Comparison of ENCODE assay signal across 8 cellular contexts in genomic region chr2:64404002-64404731, GRCh38. TPM values are rescaled to one million over a fixed set of nuclear protein-coding genes. Genes with fewer than 3 reads are reported as not detected.
DNase-seq lines count a peak whose midpoint lies in the region; ATAC-seq and TF ChIP-seq lines count a peak whose summit lies in the region.

No MANE protein-coding gene starts in this region.

- intact Hi-C loops in dorsolateral prefrontal cortex (cut with DNase I) = no loop called here
- intact Hi-C loops in thyroid gland (cut with DNase I) = no loop called here

- TF ChIP-seq CTCF in AG10803 (conservative IDR thresholded peaks at IDR 0.05; ENCODE audit: low read length) (no peak), dorsolateral prefrontal cortex (IDR thresholded peaks at IDR 0.05 in 54 of 56, conservative IDR thresholded peaks at IDR 0.05 in 2 of 56; ENCODE audit: low read depth in 1 of 56, partially characterized antibody in 56 of 56) (peak in 1 of 56 donors; percentile 11), lung (IDR thresholded peaks at IDR 0.05; ENCODE audit: control extremely low read depth, extremely low read depth) (no peak), thyroid gland (IDR thresholded peaks at IDR 0.05) (no peak)

- peaks cover 4% of the 10 kb centered on the region for H3K27me3 Mint-ChIP-seq in activated naive CD8-positive, alpha-beta T cell treated with anti-CD3 and anti-CD28 coated beads, Interleukin-2, amount 50 U/mL, for 24 hours

- H3K4me3 ChIP-seq in AG10803 (ENCODE audit: low read length) = no peak overlapping the region
- H3K4me3 ChIP-seq in dorsolateral prefrontal cortex = peak overlapping the region in 32 of 59 donors; percentile 4 to 43 (median 16)
- H3K4me3 ChIP-seq in lung = no peak overlapping the region
- no peak overlapping the region for H3K4me3 ChIP-seq in thyroid gland (replicated peaks in 1 of 3)

- peak; percentile 55 for ATAC-seq in lung (ENCODE audit: insufficient read depth, low FRiP score)
- ATAC-seq in GM21447 (IDR thresholded peaks at IDR 0.05; ENCODE audit: unreplicated experiment) = no peak
- no peak for ATAC-seq in GM21381 (IDR thresholded peaks at IDR 0.05; ENCODE audit: unreplicated experiment)
- no peak for ATAC-seq in activated naive CD8-positive, alpha-beta T cell treated with anti-CD3 and anti-CD28 coated beads, Interleukin-2, amount 50 U/mL, for 24 hours

- WGBS in lung, 2 donors = 14 to 37% methylated on average over 9 of the region's 9 CpGs
- 2 to 17% methylated on average over 9 of the region's 9 CpGs for WGBS in thyroid gland, 2 donors

- H3K27me3 ChIP-seq in dorsolateral prefrontal cortex = no peaks in the 10 kb centered on the region
- H3K27me3 ChIP-seq in lung (ENCODE audit: control insufficient read depth, insufficient read depth) = no peaks in the 10 kb centered on the region
- no peaks in the 10 kb centered on the region for H3K27me3 ChIP-seq in thyroid gland

- no peak overlapping the region for H3K4me3 Mint-ChIP-seq in activated naive CD8-positive, alpha-beta T cell treated with anti-CD3 and anti-CD28 coated beads, Interleukin-2, amount 50 U/mL, for 24 hours

- no peak for TF ChIP-seq POLR2A in thyroid gland (IDR thresholded peaks at IDR 0.05)

- no peak overlapping the region for H3K27ac Mint-ChIP-seq in activated naive CD8-positive, alpha-beta T cell treated with anti-CD3 and anti-CD28 coated beads, Interleukin-2, amount 50 U/mL, for 24 hours

- H3K36me3 ChIP-seq in lung (ENCODE audit: control insufficient read depth in 2 of 2, insufficient read depth in 2 of 2, low read length in 2 of 2) = no peaks in the 10 kb centered on the region
- no peaks in the 10 kb centered on the region for H3K36me3 ChIP-seq in thyroid gland

- peak overlapping the region; percentile 4 to 88 (median 72) for H3K27ac ChIP-seq in dorsolateral prefrontal cortex
- H3K27ac ChIP-seq in lung (ENCODE audit: low read depth in 1 of 2, low read length in 1 of 2) = peak overlapping the region; percentile 49 to 85
- peak overlapping the region; percentile 74 to 78 (median 75) for H3K27ac ChIP-seq in thyroid gland

- no peaks in the 10 kb centered on the region for H3K9me3 ChIP-seq in lung (ENCODE audit: control insufficient read depth in 2 of 2, insufficient read depth in 1 of 2, low read length in 1 of 2)
- no peaks in the 10 kb centered on the region for H3K9me3 ChIP-seq in thyroid gland

- H3K9me3 Mint-ChIP-seq in activated naive CD8-positive, alpha-beta T cell treated with anti-CD3 and anti-CD28 coated beads, Interleukin-2, amount 50 U/mL, for 24 hours = no peaks in the 10 kb centered on the region

- H3K36me3 Mint-ChIP-seq in activated naive CD8-positive, alpha-beta T cell treated with anti-CD3 and anti-CD28 coated beads, Interleukin-2, amount 50 U/mL, for 24 hours (ENCODE audit: low read depth) = no peaks in the 10 kb centered on the region

- no peaks in the 10 kb centered on the region for H3K4me1 Mint-ChIP-seq in activated naive CD8-positive, alpha-beta T cell treated with anti-CD3 and anti-CD28 coated beads, Interleukin-2, amount 50 U/mL, for 24 hours

- DNase-seq in AG10803 (ENCODE audit: low read depth) (peak; percentile 38), NCI-H1105 (lab: John Stamatoyannopoulos, UW) (peak; percentile 80), dorsolateral prefrontal cortex (peak; percentile 38 to 69 (median 59)), lung (ENCODE audit: low spot score) (peak; percentile 88), thyroid gland (peak; percentile 88)
- no peak for DNase-seq in activated naive CD8-positive, alpha-beta T cell treated with anti-CD3 and anti-CD28 coated beads, Interleukin-2, amount 50 U/mL, for 24 hours

- H3K4me1 ChIP-seq in lung (ENCODE audit: control insufficient read depth in 2 of 2, insufficient read depth in 2 of 2, low read length in 2 of 2) (peaks cover 16 to 41% of the 10 kb centered on the region in 2 donors), thyroid gland (peaks cover 42 to 65% of the 10 kb centered on the region in 2 donors)

RNA-seq across cellular contexts. Expression of gene LGALSL, which starts 49.8 kb away (rescaled TPM):
- total RNA-seq in dorsolateral prefrontal cortex (10 to 100 TPM; 10.5 to 37.8 (median 21.0) TPM), lung (10 to 100 TPM; 30.3 to 30.6 TPM), thyroid gland (10 to 100 TPM in 2 of 4 donors, 1 to 10 TPM in 2; 8.1 to 13.0 (median 10.4) TPM)
- 10 to 100 TPM in 1 of 2 donors, 1 to 10 TPM in 1; 9.1 to 21.6 TPM for polyA plus RNA-seq in lung

Comparison
In these comparisons a context has a peak if more than half of its experiments do, and no peak if none do; other contexts are left out.
1. H3K4me3 ChIP-seq: peak in dorsolateral prefrontal cortex (32 of 59); none in AG10803 (single experiment), lung (single experiment) and thyroid gland (0 of 3).
2. Peak in every context shown above with its lines, with median percentiles within 50 percentile points of each other: H3K27ac ChIP-seq.